16 cellular contexts compared by ENCODE assay signal in genomic region chr2:47558116-47559078, GRCh38. TPM values are rescaled to one million over a fixed set of nuclear protein-coding genes. Genes with fewer than 3 reads are reported as not detected.
A peak's percentile ranks its signal among the peaks of the same experiment; 100 is the strongest.
DNase-seq lines count a peak whose midpoint lies in the region; ATAC-seq and TF ChIP-seq lines count a peak whose summit lies in the region.
"Had no signal": no experiment of that assay in that cellular context is flagged by ENCODE, and none has a peak within 500 bp of the region (broad histone marks: within the 10 kb centered on the region; RNA-seq: fewer than 3 reads in every experiment).

No MANE protein-coding gene starts in this region.

- H3K9ac ChIP-seq in GM23248: no peak overlapping the region

- POLR2A ChIA-PET in Panc1 (lab: Charles Lee): interaction anchor here (0.6 kb wide), 1 partner anchor 215 kb away, joined by 13 read pairs; no protein-coding TSS in a partner anchor

- H2AFZ ChIP-seq in GM23248: no peak overlapping the region

- CTCF ChIA-PET in Panc1 (lab: Charles Lee): no interaction called here

- TF ChIP-seq CTCF in Panc1 (IDR thresholded peaks at IDR 0.05) (no peak), foreskin keratinocyte (conservative IDR thresholded peaks at IDR 0.05) (no peak)

- intact Hi-C loops in Panc1 (cut with micrococcal nuclease; ENCODE audit: unreplicated experiment): no loop called here

- H3K27me3 ChIP-seq in GM23248 (replicated peaks; ENCODE audit: insufficient read depth) (peaks cover 9% of the 10 kb centered on the region), Panc1 (ENCODE audit: control insufficient read depth, insufficient read depth, low read length) (peaks cover 10% of the 10 kb centered on the region), foreskin keratinocyte (peaks cover 30% of the 10 kb centered on the region)

- DNase-seq in GM23248 (peak; percentile 71), Panc1 (ENCODE audit: low read depth, low spot score) (no peak), foreskin keratinocyte (no peak), renal cortical epithelial cell (ENCODE audit: low read depth) (peak; percentile 69), GDM1 (lab: John Stamatoyannopoulos, UW) (no peak)
- DNase-seq in activated CD4-positive, CD25-positive, alpha-beta regulatory T cell treated with anti-CD3 and anti-CD28 coated beads, Interleukin-2, amount 50 U/mL, for 72 hours: no peak
- DNase-seq: activated CD4-positive, alpha-beta T cell treated with anti-CD3 and anti-CD28 coated beads, Interleukin-2, amount 50 U/mL, for 4 hours; aorta; CD4-positive, alpha-beta memory T cell; foreskin melanocyte; HFFc6; naive thymus-derived CD8-positive, alpha-beta T cell; NCI-H510A treated with DMSO at 0.1 percent for 48 hours; T-helper 2 cell had no signal

- 7 to 8% methylated on average over 13 to 14 of the region's 14 CpGs for WGBS in GM23248 (ENCODE audit: low coverage in 1 of 2, low lambda C conversion rate in 2 of 2, missing lambda C conversion rate in 2 of 2), 2 experiments

- H3K9me3 ChIP-seq in GM23248 (ENCODE audit: low read depth) (no peaks in the 10 kb centered on the region), Panc1 (ENCODE audit: control insufficient read depth, insufficient read depth, low read depth, low read length) (no peaks in the 10 kb centered on the region)

- 0 out of 2 replicates have a peak, but pooled peaks have one; percentile 14 for ATAC-seq in Panc1
- peak; percentile 28 for ATAC-seq in foreskin keratinocyte
- no peak for ATAC-seq in HG02759 (IDR thresholded peaks at IDR 0.05; ENCODE audit: unreplicated experiment)
- ATAC-seq: naive thymus-derived CD8-positive, alpha-beta T cell had no signal

- no TSS peak for BruUV-seq in Panc1 (replicated peaks; lab: Mats Ljungman, UMichigan)

- in situ Hi-C loops in GM23248 (cut with MboI) (no loop called here), Panc1 (cut with HindIII; ENCODE audit: low pct_unique_long_range_greater_than_20kb, low sequenced_read_pairs) (no loop called here)

- H3K4me2 ChIP-seq in GM23248 (ENCODE audit: unreplicated experiment): peak overlapping the region; percentile 44

- no peaks in the 10 kb centered on the region for H3K9me2 ChIP-seq in GM23248 (ENCODE audit: insufficient read depth)

- H4K20me1 ChIP-seq in GM23248 (ENCODE audit: insufficient read depth): no peaks in the 10 kb centered on the region

- H3K36me3 ChIP-seq in GM23248 (ENCODE audit: low read depth): no peaks in the 10 kb centered on the region
- no peaks in the 10 kb centered on the region for H3K36me3 ChIP-seq in Panc1 (ENCODE audit: control insufficient read depth, insufficient read depth, low read length)

- H3F3A ChIP-seq in GM23248 (ENCODE audit: insufficient read depth): peaks cover 7% of the 10 kb centered on the region; the same call in 1 of the 2 replicates

- H3K4me1 ChIP-seq in GM23248 (ENCODE audit: insufficient read depth) (peaks cover 14% of the 10 kb centered on the region), Panc1 (ENCODE audit: control insufficient read depth, insufficient read depth, low read length) (no peaks in the 10 kb centered on the region), foreskin keratinocyte (no peaks in the 10 kb centered on the region)

- no peak overlapping the region for H3K27ac ChIP-seq in GM23248
- H3K27ac ChIP-seq in Panc1 (ENCODE audit: low read length): no peak overlapping the region
- no peak overlapping the region for H3K27ac ChIP-seq in foreskin keratinocyte

- no peaks in the 10 kb centered on the region for H3K79me2 ChIP-seq in GM23248 (ENCODE audit: insufficient read depth)

- no peak overlapping the region for H3K4me3 ChIP-seq in GM23248
- no peak overlapping the region for H3K4me3 ChIP-seq in Panc1 (ENCODE audit: low read depth in 2 of 2, low read length in 2 of 2)

RNA-seq across cellular contexts. Expression of gene KCNK12, which starts 12.4 kb away (rescaled TPM):
- total RNA-seq in GM23248 (2014; rRNA removed; shearing (Covaris generic)): not detected in 2 replicates
- 0.03 TPM in 2 replicates for polyA plus RNA-seq in GM23248 (2016; fragmentation: Nextera tagmentation; extraction: Ambion mirVana)
- 0.13 TPM for total RNA-seq in Panc1 (2021; ENCODE audit: unreplicated experiment)
- polyA plus RNA-seq in Panc1 (2012; ENCODE audit: insufficient read length): 0.16 TPM
- not detected in 2 replicates for total RNA-seq in foreskin keratinocyte
- polyA plus RNA-seq in foreskin keratinocyte: not detected in 2 replicates
- 0.05 and 0.17 TPM in 2 replicates for total RNA-seq in renal cortical epithelial cell
- total RNA-seq: HepG2 had no signal
- polyA plus RNA-seq: aorta, HepG2 had no signal

Comparison
In these comparisons a context has a peak if more than half of its experiments do, and no peak if none do; other contexts are left out.
1. DNase-seq: peak in GM23248 (single experiment) and renal cortical epithelial cell (single experiment); none in Panc1 (single experiment), foreskin keratinocyte (0 of 2), GDM1 (single experiment) and activated CD4-positive, CD25-positive, alpha-beta regulatory T cell treated with anti-CD3 and anti-CD28 coated beads, Interleukin-2, amount 50 U/mL, for 72 hours (single experiment).